In genomic region chrX:10071451-10072163, GRCh38 we compare ENCODE assay signal across 15 cellular contexts.
A peak's percentile ranks its signal among the peaks of the same experiment; 100 is the strongest.
DNase-seq lines count a peak whose midpoint lies in the region; ATAC-seq and TF ChIP-seq lines count a peak whose summit lies in the region.
"Had no signal": no experiment of that assay in that cellular context is flagged by ENCODE, and none has a peak within 500 bp of the region (broad histone marks: within the 10 kb centered on the region; RNA-seq: fewer than 3 reads in every experiment).

No MANE protein-coding gene starts in this region.

- POLR2A ChIA-PET in GM10248 (lab: Yijun Ruan, JAX): no interaction called here

- H3K27ac ChIP-seq in substantia nigra (ENCODE audit: low read depth, low read length, poor library complexity, severe bottlenecking): peak overlapping the region; percentile 55
- H3K27ac ChIP-seq: PC-9, thoracic aorta had no signal

- no peak for ATAC-seq in HG03108 (IDR thresholded peaks at IDR 0.05; ENCODE audit: unreplicated experiment)
- ATAC-seq in HG02884 (IDR thresholded peaks at IDR 0.05; ENCODE audit: unreplicated experiment): no peak
- ATAC-seq: activated T-helper 17 cell treated with anti-CD3 and anti-CD28 coated beads, Interleukin-2, amount 50 U/mL, for 72 hours had no signal

- no peak for TF ChIP-seq CTCF in GM10248 (IDR thresholded peaks at IDR 0.05; ENCODE audit: control extremely low read depth, extremely low read depth, low read depth, missing control alignments)

- CTCF ChIA-PET in GM10248 (lab: Yijun Ruan, JAX): interaction anchor here (0.8 to 4.0 kb wide), 2 partner anchors 32 to 48 kb away, joined by 3 to 13 read pairs; no protein-coding TSS in a partner anchor

- peak; percentile 32 for DNase-seq in activated CD8-positive, alpha-beta memory T cell treated with anti-CD3 and anti-CD28 coated beads for 24 hours
- DNase-seq in activated CD8-positive, alpha-beta memory T cell treated with anti-CD3 and anti-CD28 coated beads, Interleukin-2, amount 50 U/mL, for 4 hours: no peak
- DNase-seq in NCI-H2171 treated with DMSO at 0.1 percent for 48 hours (lab: John Stamatoyannopoulos, UW) (peak; percentile 91), cerebellar cortex (ENCODE audit: low spot score) (peak; percentile 86), substantia nigra (lab: John Stamatoyannopoulos, UW) (peak in 2 of 49 donors; percentile 32 to 41), GM10248 (ENCODE audit: extremely low spot score) (no peak)
- DNase-seq: activated CD4-positive, alpha-beta T cell treated with anti-CD3 and anti-CD28 coated beads, Interleukin-2, amount 10 ng/mL, durations not matched to agents 7 days and 5 days; effector CD8-positive, alpha-beta T cell; NCI-H1436 treated with DMSO at 0.1 percent for 48 hours; occipital lobe; PC-9 had no signal

Comparison
In these comparisons a context has a peak if more than half of its experiments do, and no peak if none do; other contexts are left out.
1. DNase-seq: peak in activated CD8-positive, alpha-beta memory T cell treated with anti-CD3 and anti-CD28 coated beads for 24 hours (single experiment), NCI-H2171 treated with DMSO at 0.1 percent for 48 hours (single experiment) and cerebellar cortex (single experiment); none in activated CD8-positive, alpha-beta memory T cell treated with anti-CD3 and anti-CD28 coated beads, Interleukin-2, amount 50 U/mL, for 4 hours (single experiment) and GM10248 (single experiment).